20 cellular contexts compared by ENCODE assay signal in genomic region chr5:102975040-102975439, GRCh38.
DNase-seq lines count a peak whose midpoint lies in the region; TF ChIP-seq lines count a peak whose summit lies in the region.
"Had no signal": no experiment of that assay in that cellular context is flagged by ENCODE, and none has a peak within 500 bp of the region (broad histone marks: within the 10 kb centered on the region; RNA-seq: fewer than 3 reads in every experiment).

No MANE protein-coding gene starts in this region.

- DNase-seq in AG10803 (ENCODE audit: low read depth) (peak; percentile 51), LHCN-M2 (ENCODE audit: low read depth) (peak; percentile 49), SJCRH30 (peak; percentile 52 to 82), foreskin fibroblast (peak; percentile 18 to 24), colonic mucosa (no peak), AG20443 (ENCODE audit: low spot score) (no peak)
- DNase-seq in stimulated activated CD4-positive, alpha-beta T cell treated with anti-CD3 and anti-CD28 coated beads, Interleukin-15, amount 100 ng/mL, for 24 hours = no peak
- DNase-seq in T-helper 2 cell treated with Interferon-gamma antibody and Interleukin-4, amounts not matched to agents 5 μg/mL and 100 μg/mL, for 36 hours (ENCODE audit: low spot score) = no peak
- DNase-seq: activated CD4-positive, alpha-beta T cell treated with anti-CD3 and anti-CD28 coated beads, Interleukin-2, amount 10 ng/mL, durations not matched to agents 24 days and 14 days; activated naive CD8-positive, alpha-beta T cell treated with anti-CD3 and anti-CD28 coated beads, Interleukin-2, amount 10 ng/mL, durations not matched to agents 7 days and 5 days; activated T-cell treated with anti-CD3 and anti-CD28 coated beads, Interleukin-2, amount 50 U/mL, for 24 hours; AML-193; cerebellar nuclear complex; left colon; NCI-H2227 treated with DMSO at 0.1 percent for 48 hours; T-helper 2 cell had no signal

- H3K9me3 ChIP-seq in SJCRH30 (replicated peaks) (no peaks in the 10 kb centered on the region), colonic mucosa (no peaks in the 10 kb centered on the region)
- H3K9me3 ChIP-seq: suprapubic skin had no signal

- H3K4me3 ChIP-seq in AG10803 (ENCODE audit: low read length) (no peak overlapping the region), SJCRH30 (no peak overlapping the region), foreskin fibroblast (ENCODE audit: low read depth in 1 of 2, low read length in 2 of 2) (no peak overlapping the region), colonic mucosa (no peak overlapping the region)
- H3K4me3 ChIP-seq: GM12878, suprapubic skin had no signal

- H3K4me3 Mint-ChIP-seq in T-helper 2 cell treated with Interferon-gamma antibody and Interleukin-4, amounts not matched to agents 5 μg/mL and 100 μg/mL, for 36 hours = no peak overlapping the region
- H3K4me3 Mint-ChIP-seq: activated CD4-positive, alpha-beta T cell treated with anti-CD3 and anti-CD28 coated beads, Interleukin-2, amount 10 ng/mL, durations not matched to agents 24 days and 14 days; activated naive CD8-positive, alpha-beta T cell treated with anti-CD3 and anti-CD28 coated beads, Interleukin-2, amount 10 ng/mL, durations not matched to agents 7 days and 5 days; activated T-cell treated with anti-CD3 and anti-CD28 coated beads, Interleukin-2, amount 50 U/mL, for 24 hours had no signal

- H3K27ac ChIP-seq in SJCRH30 (peak overlapping the region; percentile 68), colonic mucosa (no peak overlapping the region)
- H3K27ac ChIP-seq: epithelial cell of prostate, HL-60, suprapubic skin had no signal

- no peaks in the 10 kb centered on the region for H3K36me3 Mint-ChIP-seq in T-helper 2 cell treated with Interferon-gamma antibody and Interleukin-4, amounts not matched to agents 5 μg/mL and 100 μg/mL, for 36 hours (ENCODE audit: low read depth)
- H3K36me3 Mint-ChIP-seq: activated naive CD8-positive, alpha-beta T cell treated with anti-CD3 and anti-CD28 coated beads, Interleukin-2, amount 10 ng/mL, durations not matched to agents 7 days and 5 days had no signal

- H3K4me1 ChIP-seq in SJCRH30 = peaks cover 30% of the 10 kb centered on the region
- no peaks in the 10 kb centered on the region for H3K4me1 ChIP-seq in colonic mucosa
- H3K4me1 ChIP-seq: suprapubic skin had no signal

- H3K9ac ChIP-seq in colonic mucosa (ENCODE audit: low read depth in 2 of 2, low read length in 2 of 2) = no peak overlapping the region

- H3K27ac Mint-ChIP-seq in T-helper 2 cell treated with Interferon-gamma antibody and Interleukin-4, amounts not matched to agents 5 μg/mL and 100 μg/mL, for 36 hours = no peak overlapping the region
- H3K27ac Mint-ChIP-seq: activated CD4-positive, alpha-beta T cell treated with anti-CD3 and anti-CD28 coated beads, Interleukin-2, amount 10 ng/mL, durations not matched to agents 24 days and 14 days; activated naive CD8-positive, alpha-beta T cell treated with anti-CD3 and anti-CD28 coated beads, Interleukin-2, amount 10 ng/mL, durations not matched to agents 7 days and 5 days had no signal

- H3K4me1 Mint-ChIP-seq in T-helper 2 cell treated with Interferon-gamma antibody and Interleukin-4, amounts not matched to agents 5 μg/mL and 100 μg/mL, for 36 hours (ENCODE audit: low read depth) = peaks cover 5% of the 10 kb centered on the region
- H3K4me1 Mint-ChIP-seq: activated CD4-positive, alpha-beta T cell treated with anti-CD3 and anti-CD28 coated beads, Interleukin-2, amount 10 ng/mL, durations not matched to agents 24 days and 14 days; activated naive CD8-positive, alpha-beta T cell treated with anti-CD3 and anti-CD28 coated beads, Interleukin-2, amount 10 ng/mL, durations not matched to agents 7 days and 5 days had no signal

- H3K36me3 ChIP-seq in SJCRH30 (peaks cover 5% of the 10 kb centered on the region; the same call in 1 of the 2 replicates), colonic mucosa (no peaks in the 10 kb centered on the region)
- H3K36me3 ChIP-seq: suprapubic skin had no signal

- intact Hi-C loops in colonic mucosa (cut with DNase I) = loop anchor here (10.0 kb wide), 1 partner anchor 380 kb away; no protein-coding TSS in a partner anchor

- H3K27me3 ChIP-seq in SJCRH30 (no peaks in the 10 kb centered on the region), colonic mucosa (no peaks in the 10 kb centered on the region)
- H3K27me3 ChIP-seq: suprapubic skin had no signal

- no peak for TF ChIP-seq CTCF in AG10803 (conservative IDR thresholded peaks at IDR 0.05; ENCODE audit: low read length)
- no peak for TF ChIP-seq CTCF in foreskin fibroblast (IDR thresholded peaks at IDR 0.05; ENCODE audit: low read depth, low read length)
- TF ChIP-seq CTCF in colonic mucosa (IDR thresholded peaks at IDR 0.05) = no peak

- no peaks in the 10 kb centered on the region for H3K27me3 Mint-ChIP-seq in T-helper 2 cell treated with Interferon-gamma antibody and Interleukin-4, amounts not matched to agents 5 μg/mL and 100 μg/mL, for 36 hours (ENCODE audit: low read depth)
- H3K27me3 Mint-ChIP-seq: activated CD4-positive, alpha-beta T cell treated with anti-CD3 and anti-CD28 coated beads, Interleukin-2, amount 10 ng/mL, durations not matched to agents 24 days and 14 days; activated naive CD8-positive, alpha-beta T cell treated with anti-CD3 and anti-CD28 coated beads, Interleukin-2, amount 10 ng/mL, durations not matched to agents 7 days and 5 days; activated T-cell treated with anti-CD3 and anti-CD28 coated beads, Interleukin-2, amount 50 U/mL, for 24 hours had no signal

- H3K9me3 Mint-ChIP-seq in T-helper 2 cell treated with Interferon-gamma antibody and Interleukin-4, amounts not matched to agents 5 μg/mL and 100 μg/mL, for 36 hours = no peaks in the 10 kb centered on the region
- H3K9me3 Mint-ChIP-seq: activated CD4-positive, alpha-beta T cell treated with anti-CD3 and anti-CD28 coated beads, Interleukin-2, amount 10 ng/mL, durations not matched to agents 24 days and 14 days; activated naive CD8-positive, alpha-beta T cell treated with anti-CD3 and anti-CD28 coated beads, Interleukin-2, amount 10 ng/mL, durations not matched to agents 7 days and 5 days; activated T-cell treated with anti-CD3 and anti-CD28 coated beads, Interleukin-2, amount 50 U/mL, for 24 hours had no signal

Comparison
In these comparisons a context has a peak if more than half of its experiments do, and no peak if none do; other contexts are left out.
1. DNase-seq: peak in AG10803 (single experiment), LHCN-M2 (single experiment), SJCRH30 (2 of 2) and foreskin fibroblast (2 of 2); none in stimulated activated CD4-positive, alpha-beta T cell treated with anti-CD3 and anti-CD28 coated beads, Interleukin-15, amount 100 ng/mL, for 24 hours (single experiment), T-helper 2 cell treated with Interferon-gamma antibody and Interleukin-4, amounts not matched to agents 5 μg/mL and 100 μg/mL, for 36 hours (single experiment), colonic mucosa (single experiment) and AG20443 (single experiment).